Comparison of ENCODE assay signal across 15 cellular contexts in the genomic region with DNA sequence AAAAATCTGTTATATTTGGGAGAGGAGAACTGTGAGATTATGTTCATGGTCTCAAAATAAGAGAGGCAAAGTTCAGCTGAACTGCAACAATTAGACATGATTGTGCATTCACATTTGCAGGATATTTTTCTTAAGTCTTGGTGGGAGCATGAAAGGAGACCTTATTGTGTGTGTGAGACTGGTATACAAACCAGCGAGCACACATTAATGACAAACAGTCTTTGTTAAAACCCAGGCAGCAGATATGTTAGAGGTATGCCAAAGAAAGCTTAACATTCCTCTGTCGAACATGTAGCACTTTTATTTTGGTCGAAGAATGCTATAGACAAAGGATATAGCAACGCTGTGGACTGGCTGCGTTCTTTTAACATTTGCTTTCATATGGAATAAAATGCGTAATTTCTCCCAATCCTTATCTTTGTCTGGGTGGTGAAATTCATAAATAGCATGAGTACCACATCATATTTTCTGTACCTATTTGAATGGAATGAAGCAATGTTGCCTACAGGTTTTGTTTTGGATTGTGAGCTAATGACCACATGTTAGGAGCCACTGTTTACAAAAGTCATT.
"Had no signal": no experiment of that assay in that cellular context is flagged by ENCODE, and none has a peak within 500 bp of the region (broad histone marks: within the 10 kb centered on the region; RNA-seq: fewer than 3 reads in every experiment).

No MANE protein-coding gene starts in this region.

- ATAC-seq: activated naive CD8-positive, alpha-beta T cell treated with anti-CD3 and anti-CD28 coated beads, Interleukin-2, amount 50 U/mL, for 24 hours; left ventricle myocardium superior; naive thymus-derived CD4-positive, alpha-beta T cell; stimulated activated memory B cell treated with anti-CD40 and anti-IgM and Interleukin-4, amounts not matched to agents 10 μg/mL and 1 μg/mL and 100 μg/mL, for 72 hours had no signal

- H3K27me3 Mint-ChIP-seq: activated CD4-positive, alpha-beta memory T cell treated with anti-CD3 and anti-CD28 coated beads for 36 hours; activated naive CD4-positive, alpha-beta T cell treated with anti-CD3 and anti-CD28 coated beads, Interleukin-2, amount 10 ng/mL, durations not matched to agents 7 days and 5 days; central memory CD8-positive, alpha-beta T cell; naive thymus-derived CD4-positive, alpha-beta T cell had no signal

- H3K27ac ChIP-seq: esophagus squamous epithelium, spleen had no signal

- H3K4me3 ChIP-seq: esophagus squamous epithelium, spleen had no signal

- H3K4me3 Mint-ChIP-seq: activated CD4-positive, alpha-beta memory T cell treated with anti-CD3 and anti-CD28 coated beads for 36 hours; activated naive CD4-positive, alpha-beta T cell treated with anti-CD3 and anti-CD28 coated beads, Interleukin-2, amount 10 ng/mL, durations not matched to agents 7 days and 5 days; activated naive CD8-positive, alpha-beta T cell treated with anti-CD3 and anti-CD28 coated beads, Interleukin-2, amount 50 U/mL, for 24 hours; central memory CD8-positive, alpha-beta T cell; naive thymus-derived CD4-positive, alpha-beta T cell; stimulated activated memory B cell treated with anti-CD40 and anti-IgM and Interleukin-4, amounts not matched to agents 10 μg/mL and 1 μg/mL and 100 μg/mL, for 72 hours had no signal

- H3K27me3 ChIP-seq: esophagus squamous epithelium, spleen had no signal

- DNase-seq: activated CD4-positive, CD25-positive, alpha-beta regulatory T cell treated with anti-CD3 and anti-CD28 coated beads, Interleukin-2, amount 50 U/mL, for 72 hours; activated effector memory CD4-positive, alpha-beta T cell treated with Interleukin-2 at 50 U/mL for 16 hours; activated naive CD8-positive, alpha-beta T cell treated with anti-CD3 and anti-CD28 coated beads, Interleukin-2, amount 50 U/mL, for 24 hours; activated T-cell treated with anti-CD3 and anti-CD28 coated beads, Interleukin-2, amount 50 U/mL, for 1 hour; cortex of kidney; effector CD8-positive, alpha-beta T cell; esophagus squamous epithelium; left ventricle myocardium superior; naive thymus-derived CD4-positive, alpha-beta T cell; spleen; stimulated activated CD4-positive, alpha-beta T cell treated with anti-CD3 and anti-CD28 coated beads, Interleukin-4, amount 100 ng/mL, for 4 hours had no signal

- H3K9me3 Mint-ChIP-seq: central memory CD8-positive, alpha-beta T cell had no signal

- H3K36me3 ChIP-seq: esophagus squamous epithelium, spleen had no signal

- H3K36me3 Mint-ChIP-seq: stimulated activated memory B cell treated with anti-CD40 and anti-IgM and Interleukin-4, amounts not matched to agents 10 μg/mL and 1 μg/mL and 100 μg/mL, for 72 hours had no signal

- H3K9me3 ChIP-seq: esophagus squamous epithelium, spleen had no signal

- H3K27ac Mint-ChIP-seq: activated naive CD4-positive, alpha-beta T cell treated with anti-CD3 and anti-CD28 coated beads, Interleukin-2, amount 10 ng/mL, durations not matched to agents 7 days and 5 days; activated naive CD8-positive, alpha-beta T cell treated with anti-CD3 and anti-CD28 coated beads, Interleukin-2, amount 50 U/mL, for 24 hours; stimulated activated memory B cell treated with anti-CD40 and anti-IgM and Interleukin-4, amounts not matched to agents 10 μg/mL and 1 μg/mL and 100 μg/mL, for 72 hours had no signal
